ENCODE assay signal across 21 cellular contexts in genomic region chr3:156742401-156742800, GRCh38.
"Had no signal": no experiment of that assay in that cellular context is flagged by ENCODE, and none has a peak within 500 bp of the region (broad histone marks: within the 10 kb centered on the region; RNA-seq: fewer than 3 reads in every experiment).

No MANE protein-coding gene starts in this region.

- H3K27me3 Mint-ChIP-seq: memory B cell, progenitor cell of endocrine pancreas had no signal

- H3K4me1 Mint-ChIP-seq: memory B cell had no signal

- DNase-seq: effector CD4-positive, alpha-beta T cell; endodermal cell; erythroblast; foreskin keratinocyte; head of caudate nucleus; kidney; left cardiac atrium; left ventricle myocardium inferior; lower lobe of right lung; midbrain; occipital lobe; pancreas; right cardiac atrium; stimulated activated CD4-positive, alpha-beta T cell treated with anti-CD3 and anti-CD28 coated beads, Interleukin-2, amount 100 ng/mL, for 48 hours; stimulated activated naive CD4-positive, alpha-beta T cell treated with Interleukin-2 at 50 U/mL for 16 hours; trophoblast cell had no signal

- H3K4me3 ChIP-seq: hepatocyte, left ventricle myocardium inferior, lower lobe of right lung, pancreas, smooth muscle cell had no signal

- H3K9me3 Mint-ChIP-seq: natural killer cell treated with Interleukin-12 subunit alpha and Interleukin-12 subunit beta and Interleukin-15 and Interleukin-18, amount 100 ng/mL, for 72 hours had no signal

- ATAC-seq: foreskin keratinocyte; left cardiac atrium; lower lobe of right lung; natural killer cell treated with Interleukin-12 subunit alpha and Interleukin-12 subunit beta and Interleukin-15 and Interleukin-18, amount 100 ng/mL, for 72 hours; right cardiac atrium had no signal

- H3K4me3 Mint-ChIP-seq: endodermal cell; memory B cell; natural killer cell treated with Interleukin-12 subunit alpha and Interleukin-12 subunit beta and Interleukin-15 and Interleukin-18, amount 100 ng/mL, for 72 hours had no signal

- H3K4me2 ChIP-seq: hepatocyte, smooth muscle cell had no signal

- H3K79me2 ChIP-seq: hepatocyte had no signal

- H3K27ac ChIP-seq: foreskin keratinocyte, hepatocyte, left ventricle myocardium inferior, lower lobe of right lung, pancreas had no signal

- H2AFZ ChIP-seq: hepatocyte had no signal

- H3K27me3 ChIP-seq: foreskin keratinocyte, hepatocyte, pancreas had no signal

- H3K36me3 ChIP-seq: left ventricle myocardium inferior, lower lobe of right lung, pancreas had no signal

- H3K4me1 ChIP-seq: foreskin keratinocyte, left ventricle myocardium inferior, lower lobe of right lung, pancreas had no signal

- H3K27ac Mint-ChIP-seq: endodermal cell; memory B cell; natural killer cell treated with Interleukin-12 subunit alpha and Interleukin-12 subunit beta and Interleukin-15 and Interleukin-18, amount 100 ng/mL, for 72 hours; progenitor cell of endocrine pancreas had no signal
